ENCODE assay signal across 32 cellular contexts in genomic region chr16:3529175-3529574, GRCh38. TPM values are rescaled to one million over a fixed set of nuclear protein-coding genes. Genes with fewer than 3 reads are reported as not detected.
"Had no signal": no experiment of that assay in that cellular context is flagged by ENCODE, and none has a peak within 500 bp of the region (broad histone marks: within the 10 kb centered on the region; RNA-seq: fewer than 3 reads in every experiment).

No MANE protein-coding gene starts in this region.

- H3K27ac Mint-ChIP-seq: immature natural killer cell; mesothelial cell of epicardium; natural killer cell; progenitor cell of endocrine pancreas; stimulated activated naive B cell treated with anti-CD40 and anti-IgM and Interleukin-4, amounts not matched to agents 10 μg/mL and 1 μg/mL and 100 μg/mL, for 72 hours; stimulated activated naive CD8-positive, alpha-beta T cell treated with anti-CD3 and anti-CD28 coated beads, Interleukin-15, Interleukin-2, amounts not matched to agents 100 ng/mL and 50 ng/mL, for 24 hours had no signal

- H3K9me3 Mint-ChIP-seq: immature natural killer cell; naive B cell; natural killer cell; stimulated activated naive B cell treated with anti-CD40 and anti-IgM and Interleukin-4, amounts not matched to agents 10 μg/mL and 1 μg/mL and 100 μg/mL, for 72 hours; stimulated activated naive CD8-positive, alpha-beta T cell treated with anti-CD3 and anti-CD28 coated beads, Interleukin-15, Interleukin-2, amounts not matched to agents 100 ng/mL and 50 ng/mL, for 24 hours had no signal

- H3K4me3 Mint-ChIP-seq: immature natural killer cell; mesothelial cell of epicardium; naive B cell; natural killer cell; stimulated activated naive B cell treated with anti-CD40 and anti-IgM and Interleukin-4, amounts not matched to agents 10 μg/mL and 1 μg/mL and 100 μg/mL, for 72 hours; stimulated activated naive CD8-positive, alpha-beta T cell treated with anti-CD3 and anti-CD28 coated beads, Interleukin-15, Interleukin-2, amounts not matched to agents 100 ng/mL and 50 ng/mL, for 24 hours had no signal

- ATAC-seq: natural killer cell; right lobe of liver; stimulated activated naive B cell treated with anti-CD40 and anti-IgM and Interleukin-4, amounts not matched to agents 10 μg/mL and 1 μg/mL and 100 μg/mL, for 72 hours; upper lobe of right lung had no signal

- H3K4me1 Mint-ChIP-seq: mesothelial cell of epicardium had no signal

- H3K36me3 Mint-ChIP-seq: natural killer cell had no signal

- H3K27me3 Mint-ChIP-seq: naive B cell; progenitor cell of endocrine pancreas; stimulated activated naive B cell treated with anti-CD40 and anti-IgM and Interleukin-4, amounts not matched to agents 10 μg/mL and 1 μg/mL and 100 μg/mL, for 72 hours; stimulated activated naive CD8-positive, alpha-beta T cell treated with anti-CD3 and anti-CD28 coated beads, Interleukin-15, Interleukin-2, amounts not matched to agents 100 ng/mL and 50 ng/mL, for 24 hours had no signal

- DNase-seq: hypothalamus; immature natural killer cell; kidney; left ventricle myocardium inferior; mesendoderm; naive B cell; natural killer cell; ovary; right lobe of liver; stimulated activated CD4-positive, alpha-beta T cell treated with anti-CD3 and anti-CD28 coated beads, Interleukin-12 subunit alpha, Interleukin-12 subunit beta, amount 100 ng/mL, for 4 hours; stimulated activated CD4-positive, alpha-beta T cell treated with anti-CD3 and anti-CD28 coated beads, Interleukin-15, amount 100 ng/mL, for 24 hours; stimulated activated CD4-positive, alpha-beta T cell treated with anti-CD3 and anti-CD28 coated beads, Interleukin-2, amount 100 ng/mL, for 24 hours; stimulated activated CD4-positive, alpha-beta T cell treated with anti-CD3 and anti-CD28 coated beads, Interleukin-4, amount 100 ng/mL, for 1 hour; stimulated activated naive B cell treated with anti-CD40 and anti-IgM and Interleukin-4, amounts not matched to agents 10 μg/mL and 1 μg/mL and 100 μg/mL, for 72 hours; trophoblast cell; upper lobe of right lung had no signal

RNA-seq across cellular contexts. Expression of gene C16orf90, which starts 33.9 kb away (rescaled TPM):
- total RNA-seq: kidney, left ventricle myocardium inferior, lower leg skin, lung, mesothelial cell of epicardium, mononuclear cell, natural killer cell, omental fat pad, ovary, progenitor cell of endocrine pancreas, pulmonary artery endothelial cell, renal cortical epithelial cell, right atrium auricular region, right lobe of liver, skeletal muscle tissue, smooth muscle cell, subcutaneous adipose tissue, suprapubic skin, thoracic aorta, upper lobe of right lung had no signal
- polyA plus RNA-seq: immature natural killer cell, lung, neural cell, ovary, smooth muscle cell had no signal

RNA-seq across cellular contexts. Expression of gene NLRC3, which starts 48.0 kb away (rescaled TPM):
- total RNA-seq: smooth muscle cell had no signal
